ENCODE assay signal across 1 cellular context in the genomic region with DNA sequence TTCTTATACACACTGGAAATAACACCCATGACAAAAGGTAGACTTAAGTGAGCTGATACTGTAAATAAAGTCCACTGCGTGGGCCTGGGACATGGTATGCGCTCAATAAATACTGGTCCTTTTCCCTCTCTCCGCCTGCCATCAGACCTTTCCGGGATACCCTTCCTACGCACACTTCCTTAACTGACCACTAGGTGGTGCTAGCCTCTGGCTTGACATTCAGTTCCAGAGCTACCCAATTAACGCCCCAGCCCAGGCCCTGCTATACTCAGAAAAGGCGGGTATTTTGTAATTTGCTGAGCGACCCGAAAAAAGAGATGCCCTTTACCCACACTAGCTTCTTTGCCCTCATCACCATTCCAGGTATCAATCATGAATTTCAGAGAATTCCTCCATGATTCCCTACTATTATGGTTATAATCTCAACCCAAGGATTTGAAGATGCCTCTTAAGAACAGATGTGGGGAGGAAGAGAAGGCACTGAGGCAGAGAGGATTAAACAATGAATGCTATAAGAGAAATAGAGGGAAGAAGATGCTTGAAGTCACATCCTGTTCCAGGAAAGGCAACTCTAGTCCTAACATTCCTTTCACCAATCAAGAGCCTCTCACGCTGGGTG.
TF ChIP-seq lines count a peak whose summit lies in the region.

No MANE protein-coding gene starts in this region.

TF ChIP-seq in GM12878, 131 proteins besides CTCF, POLR2A, EP300 and RAD21:
- TF ChIP-seq SMC3 (IDR thresholded peaks at IDR 0.05; ENCODE audit: borderline replicate concordance, low read length), result peak; percentile 68; the same call in 1 of the 2 replicates
- TF ChIP-seq YY1 (IDR thresholded peaks at IDR 0.05; ENCODE audit: low read depth, low read length), result peak; percentile 52; the same call in 1 of the 2 replicates
- TF ChIP-seq, protein P1, sequence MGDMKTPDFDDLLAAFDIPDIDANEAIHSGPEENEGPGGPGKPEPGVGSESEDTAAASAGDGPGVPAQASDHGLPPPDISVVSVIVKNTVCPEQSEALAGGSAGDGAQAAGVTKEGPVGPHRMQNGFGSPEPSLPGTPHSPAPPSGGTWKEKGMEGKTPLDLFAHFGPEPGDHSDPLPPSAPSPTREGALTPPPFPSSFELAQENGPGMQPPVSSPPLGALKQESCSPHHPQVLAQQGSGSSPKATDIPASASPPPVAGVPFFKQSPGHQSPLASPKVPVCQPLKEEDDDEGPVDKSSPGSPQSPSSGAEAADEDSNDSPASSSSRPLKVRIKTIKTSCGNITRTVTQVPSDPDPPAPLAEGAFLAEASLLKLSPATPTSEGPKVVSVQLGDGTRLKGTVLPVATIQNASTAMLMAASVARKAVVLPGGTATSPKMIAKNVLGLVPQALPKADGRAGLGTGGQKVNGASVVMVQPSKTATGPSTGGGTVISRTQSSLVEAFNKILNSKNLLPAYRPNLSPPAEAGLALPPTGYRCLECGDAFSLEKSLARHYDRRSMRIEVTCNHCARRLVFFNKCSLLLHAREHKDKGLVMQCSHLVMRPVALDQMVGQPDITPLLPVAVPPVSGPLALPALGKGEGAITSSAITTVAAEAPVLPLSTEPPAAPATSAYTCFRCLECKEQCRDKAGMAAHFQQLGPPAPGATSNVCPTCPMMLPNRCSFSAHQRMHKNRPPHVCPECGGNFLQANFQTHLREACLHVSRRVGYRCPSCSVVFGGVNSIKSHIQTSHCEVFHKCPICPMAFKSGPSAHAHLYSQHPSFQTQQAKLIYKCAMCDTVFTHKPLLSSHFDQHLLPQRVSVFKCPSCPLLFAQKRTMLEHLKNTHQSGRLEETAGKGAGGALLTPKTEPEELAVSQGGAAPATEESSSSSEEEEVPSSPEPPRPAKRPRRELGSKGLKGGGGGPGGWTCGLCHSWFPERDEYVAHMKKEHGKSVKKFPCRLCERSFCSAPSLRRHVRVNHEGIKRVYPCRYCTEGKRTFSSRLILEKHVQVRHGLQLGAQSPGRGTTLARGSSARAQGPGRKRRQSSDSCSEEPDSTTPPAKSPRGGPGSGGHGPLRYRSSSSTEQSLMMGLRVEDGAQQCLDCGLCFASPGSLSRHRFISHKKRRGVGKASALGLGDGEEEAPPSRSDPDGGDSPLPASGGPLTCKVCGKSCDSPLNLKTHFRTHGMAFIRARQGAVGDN (IDR thresholded peaks at IDR 0.05), result no peak
